Comparison of ENCODE assay signal across 8 cellular contexts in the genomic region with DNA sequence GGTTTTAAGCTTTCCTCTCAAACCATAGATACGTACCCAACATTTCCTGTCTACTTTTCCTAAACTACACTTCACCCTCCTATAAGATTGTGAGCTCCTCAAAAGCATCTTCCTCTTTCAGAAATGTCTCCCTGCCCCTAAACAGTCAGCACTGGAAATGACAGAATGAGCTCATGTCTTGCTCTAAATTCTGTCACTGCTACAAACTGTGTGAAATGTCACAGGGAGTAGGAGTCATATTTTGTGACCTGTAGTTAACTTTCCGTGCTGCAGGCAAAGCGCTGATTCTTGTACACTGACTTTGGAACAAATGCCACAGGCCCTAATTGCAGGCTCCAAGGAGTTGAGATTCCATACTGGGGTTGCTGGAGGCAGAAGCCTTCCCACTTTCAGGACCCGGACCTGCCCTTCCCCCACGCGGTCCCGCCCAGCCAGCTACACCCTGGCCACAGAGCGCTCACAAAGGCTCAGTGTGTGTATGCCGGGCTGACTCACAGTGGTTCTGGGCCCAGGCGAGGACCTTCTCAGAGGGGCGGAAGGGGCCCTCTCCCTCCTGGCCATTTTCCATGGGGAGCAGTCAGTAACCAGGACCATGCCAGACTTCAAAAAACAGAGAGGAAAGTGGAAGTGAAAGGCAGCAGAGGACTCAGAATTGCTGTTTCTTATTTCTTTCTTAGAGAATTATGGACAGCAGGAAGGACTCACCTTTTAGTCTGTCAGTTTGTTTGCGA. TPM values are rescaled to one million over a fixed set of nuclear protein-coding genes. Genes with fewer than 3 reads are reported as not detected.
A peak's percentile ranks its signal among the peaks of the same experiment; 100 is the strongest.
DNase-seq lines count a peak whose midpoint lies in the region; ATAC-seq, FAIRE-seq and TF ChIP-seq lines count a peak whose summit lies in the region.

No MANE protein-coding gene starts in this region.

- H3K36me3 Mint-ChIP-seq in stimulated activated naive CD8-positive, alpha-beta T cell treated with anti-CD3 and anti-CD28 coated beads, Interleukin-15, Interleukin-2, amounts not matched to agents 100 ng/mL and 50 ng/mL, for 24 hours (ENCODE audit: low read depth) = no peaks in the 10 kb centered on the region

- peak overlapping the region; percentile 64 for H3K27ac ChIP-seq in OCI-LY3 (ENCODE audit: low read length)

- peak; percentile 81 for ATAC-seq in esophagus mucosa

- no peak for TF ChIP-seq POLR2A in GM12891 (IDR thresholded peaks at IDR 0.05; ENCODE audit: low read depth, low read length)

- peaks cover 24% of the 10 kb centered on the region for H3K4me1 Mint-ChIP-seq in stimulated activated naive CD8-positive, alpha-beta T cell treated with anti-CD3 and anti-CD28 coated beads, Interleukin-15, Interleukin-2, amounts not matched to agents 100 ng/mL and 50 ng/mL, for 24 hours (ENCODE audit: low read depth)

- peak overlapping the region; percentile 73 for H3K4me3 Mint-ChIP-seq in stimulated activated naive CD8-positive, alpha-beta T cell treated with anti-CD3 and anti-CD28 coated beads, Interleukin-15, Interleukin-2, amounts not matched to agents 100 ng/mL and 50 ng/mL, for 24 hours

- DNase-seq in GM12891 (ENCODE audit: insufficient read length, low spot score) (no peak), myocyte (ENCODE audit: low read depth) (peak; percentile 94), NCI-H2196 treated with DMSO at 0.1 percent for 48 hours (lab: John Stamatoyannopoulos, UW; ENCODE audit: unreplicated experiment) (no peak), GF-D8 (lab: John Stamatoyannopoulos, UW) (no peak)
- DNase-seq in activated T-cell treated with anti-CD3 and anti-CD28 coated beads, Interleukin-2, amount 50 U/mL, for 48 hours = peak; percentile 83 to 84

- peak overlapping the region; percentile 83 for H2AFZ ChIP-seq in OCI-LY3 (ENCODE audit: low read depth, low read length)

- H3K79me2 ChIP-seq in OCI-LY3 (ENCODE audit: low read length) = no peaks in the 10 kb centered on the region; the same call in 1 of the 2 replicates

- peak overlapping the region; percentile 66 for H3K4me3 ChIP-seq in OCI-LY3 (ENCODE audit: low read length)

- H3K4me1 ChIP-seq in OCI-LY3 (ENCODE audit: low read length) = peaks cover 38% of the 10 kb centered on the region

- H3K9me3 Mint-ChIP-seq in stimulated activated naive CD8-positive, alpha-beta T cell treated with anti-CD3 and anti-CD28 coated beads, Interleukin-15, Interleukin-2, amounts not matched to agents 100 ng/mL and 50 ng/mL, for 24 hours = no peaks in the 10 kb centered on the region

- H3K9ac ChIP-seq in OCI-LY3 (ENCODE audit: low read length) = peak overlapping the region; percentile 60; the same call in 1 of the 2 replicates

- H3K4me2 ChIP-seq in OCI-LY3 (ENCODE audit: low read length) = peak overlapping the region; percentile 93

- no peak for TF ChIP-seq CTCF in OCI-LY3 (IDR thresholded peaks at IDR 0.05; ENCODE audit: low read depth, low read length)

- no peak overlapping the region for H3K27ac Mint-ChIP-seq in stimulated activated naive CD8-positive, alpha-beta T cell treated with anti-CD3 and anti-CD28 coated beads, Interleukin-15, Interleukin-2, amounts not matched to agents 100 ng/mL and 50 ng/mL, for 24 hours

- no peaks in the 10 kb centered on the region for H4K20me1 ChIP-seq in OCI-LY3 (ENCODE audit: insufficient read depth, low read length)

- peak; percentile 88 for FAIRE-seq in GM12891 (lab: Jason Lieb, UNC)

- no peaks in the 10 kb centered on the region for H3K27me3 ChIP-seq in OCI-LY3 (ENCODE audit: low read depth, low read length)

- H3K27me3 Mint-ChIP-seq in stimulated activated naive CD8-positive, alpha-beta T cell treated with anti-CD3 and anti-CD28 coated beads, Interleukin-15, Interleukin-2, amounts not matched to agents 100 ng/mL and 50 ng/mL, for 24 hours = no peaks in the 10 kb centered on the region

- no peaks in the 10 kb centered on the region for H3K9me3 ChIP-seq in OCI-LY3 (ENCODE audit: insufficient read depth, low read length)

- H3K36me3 ChIP-seq in OCI-LY3 (replicated peaks; ENCODE audit: low read depth, low read length) = no peaks in the 10 kb centered on the region

TF ChIP-seq in GM12891, 5 proteins besides CTCF, POLR2A, EP300 and RAD21:
- TF ChIP-seq SPI1 (IDR thresholded peaks at IDR 0.05; ENCODE audit: low read depth, low read length) (peak; percentile 44), POLR2AphosphoS5 (IDR thresholded peaks at IDR 0.05; ENCODE audit: low read depth, low read length) (no peak), PAX5 (IDR thresholded peaks at IDR 0.05; ENCODE audit: insufficient read depth, low read length, severe bottlenecking) (no peak)

RNA-seq across cellular contexts. Expression of a gene that starts 24.1 kb away (rescaled TPM):
- polyA plus RNA-seq in GM12891 (2012; ENCODE audit: low read depth, missing spikeins) = 51.4 TPM
- 297 TPM for total RNA-seq in esophagus mucosa
- total RNA-seq in myocyte = 502 and 937 TPM in 2 replicates
- polyA plus RNA-seq in myocyte (2012) = 327 TPM

RNA-seq across cellular contexts. Expression of a gene that starts 41.1 kb away (rescaled TPM):
- 0.03 TPM for polyA plus RNA-seq in GM12891 (2012; ENCODE audit: low read depth, missing spikeins)
- total RNA-seq in esophagus mucosa = not detected
- total RNA-seq in myocyte = 0.13 TPM in 1 of 2 replicates, not detected in the other
- polyA plus RNA-seq in myocyte (2012) = not detected

Comparison
In these comparisons a context has a peak if more than half of its experiments do, and no peak if none do; other contexts are left out.
1. DNase-seq: peak in activated T-cell treated with anti-CD3 and anti-CD28 coated beads, Interleukin-2, amount 50 U/mL, for 48 hours (2 of 2) and myocyte (single experiment); none in GM12891 (single experiment), NCI-H2196 treated with DMSO at 0.1 percent for 48 hours (single experiment) and GF-D8 (single experiment).